ENCODE assay signal across 9 cellular contexts in genomic region chr12:11170810-11171144, GRCh38. TPM values are rescaled to one million over a fixed set of nuclear protein-coding genes. Genes with fewer than 3 reads are reported as not detected.
DNase-seq lines count a peak whose midpoint lies in the region; ATAC-seq, FAIRE-seq and TF ChIP-seq lines count a peak whose summit lies in the region.
"Had no signal": no experiment of that assay in that cellular context is flagged by ENCODE, and none has a peak within 500 bp of the region (broad histone marks: within the 10 kb centered on the region; RNA-seq: fewer than 3 reads in every experiment).

No MANE protein-coding gene starts in this region.

- peak overlapping the region; percentile 100 for H3K27ac Mint-ChIP-seq in activated naive CD8-positive, alpha-beta T cell treated with anti-CD3 and anti-CD28 coated beads, Interleukin-2, amount 10 ng/mL, durations not matched to agents 7 days and 5 days

- TF ChIP-seq EP300 in SK-N-SH (IDR thresholded peaks at IDR 0.05; ENCODE audit: borderline replicate concordance in 1 of 2, low read depth in 1 of 2, low read length in 1 of 2), result no peak

- H3K36me3 Mint-ChIP-seq in activated naive CD8-positive, alpha-beta T cell treated with anti-CD3 and anti-CD28 coated beads, Interleukin-2, amount 10 ng/mL, durations not matched to agents 7 days and 5 days, result peaks cover 55% of the 10 kb centered on the region

- peak overlapping the region; percentile 64; the same call in 1 of the 2 replicates for H2AFZ ChIP-seq in SK-N-SH (ENCODE audit: low read depth)

- H4K20me1 ChIP-seq in SK-N-SH (ENCODE audit: insufficient read depth), result peaks cover 25% of the 10 kb centered on the region; the same call in 1 of the 2 replicates

- peaks cover 94% of the 10 kb centered on the region for H3K79me2 ChIP-seq in SK-N-SH (ENCODE audit: insufficient read depth)

- H3K4me1 ChIP-seq in SK-N-SH (ENCODE audit: control insufficient read depth in 1 of 2, insufficient read depth in 2 of 2, low read depth in 1 of 2, low read length in 1 of 2) (peaks cover 17 to 29% of the 10 kb centered on the region in 2 experiments; a peak in 3 of 4 replicates), kidney (ENCODE audit: control insufficient read depth in 1 of 2, insufficient read depth in 1 of 2, low read depth in 1 of 2, low read length in 2 of 2) (peaks cover 7 to 18% of the 10 kb centered on the region in 2 donors)

- intact Hi-C loops in kidney (cut with DNase I), result no loop called here

- peak overlapping the region; percentile 67 to 94 for H3K4me3 ChIP-seq in SK-N-SH (ENCODE audit: low read depth in 2 of 2, low read length in 1 of 2)
- H3K4me3 ChIP-seq in kidney (ENCODE audit: low read length in 2 of 2), result peak overlapping the region; percentile 83 to 84

- no peaks in the 10 kb centered on the region for H3K9me2 ChIP-seq in SK-N-SH

- POLR2A ChIA-PET in SK-N-SH (lab: Yijun Ruan, JAX), result interaction anchor here (0.6 to 1.9 kb wide), 6 partner anchors 8 to 557 kb away, joined by 3 to 7 read pairs (median 4); no protein-coding TSS in a partner anchor
- POLR2A ChIA-PET in activated naive CD8-positive, alpha-beta T cell treated with anti-CD3 and anti-CD28 coated beads, Interleukin-2, amount 10 ng/mL, durations not matched to agents 7 days and 5 days (lab: Charles Lee), result interaction anchor here (0.8 to 2.4 kb wide), 8 partner anchors 10 to 1187 kb away, joined by 3 to 17 read pairs (median 7); partner anchors contain the start of genes BORCS5, MAGOHB and PRR4

- no peaks in the 10 kb centered on the region for H3K27me3 ChIP-seq in SK-N-SH (ENCODE audit: insufficient read depth)

- H3K27ac ChIP-seq in SK-N-SH (ENCODE audit: low read depth in 2 of 2, low read length in 1 of 2) (peak overlapping the region; percentile 76 to 98), kidney (ENCODE audit: low read depth in 2 of 2, low read length in 2 of 2) (peak overlapping the region; percentile 79 to 92), substantia nigra (ENCODE audit: low read depth, low read length, poor library complexity, severe bottlenecking) (peak overlapping the region; percentile 82)

- 2% methylated on average over 4 of the region's 4 CpGs for WGBS in SK-N-SH (ENCODE audit: low lambda C conversion rate)

- H3K4me3 Mint-ChIP-seq in activated naive CD8-positive, alpha-beta T cell treated with anti-CD3 and anti-CD28 coated beads, Interleukin-2, amount 10 ng/mL, durations not matched to agents 7 days and 5 days, result peak overlapping the region; percentile 98

- FAIRE-seq in kidney (lab: Jason Lieb, UNC), result no peak

- H3K9me3 ChIP-seq in SK-N-SH, result no peaks in the 10 kb centered on the region
- H3K9me3 ChIP-seq in kidney (ENCODE audit: control insufficient read depth in 1 of 2, low read length in 2 of 2), result no peaks in the 10 kb centered on the region

- DNase-seq in SK-N-SH (no peak), kidney (no peak), substantia nigra (lab: John Stamatoyannopoulos, UW) (no peak), COR-L47 (lab: John Stamatoyannopoulos, UW) (no peak), KG1 (lab: John Stamatoyannopoulos, UW) (no peak), RPMI8226 (no peak)
- no peak for DNase-seq in activated naive CD8-positive, alpha-beta T cell treated with anti-CD3 and anti-CD28 coated beads, Interleukin-2, amount 10 ng/mL, durations not matched to agents 7 days and 5 days

- H3K36me3 ChIP-seq in SK-N-SH (replicated peaks in 1 of 2; ENCODE audit: control insufficient read depth in 1 of 2, insufficient read depth in 2 of 2, low read length in 1 of 2) (peaks cover 19 to 28% of the 10 kb centered on the region in 2 experiments), kidney (ENCODE audit: control insufficient read depth in 1 of 2, insufficient read depth in 2 of 2, low read length in 2 of 2) (peaks cover 0 to 3% of the 10 kb centered on the region in 2 donors)

- H3K4me1 Mint-ChIP-seq in activated naive CD8-positive, alpha-beta T cell treated with anti-CD3 and anti-CD28 coated beads, Interleukin-2, amount 10 ng/mL, durations not matched to agents 7 days and 5 days, result peaks cover 35% of the 10 kb centered on the region

- ATAC-seq in SK-N-SH treated with all-trans-retinoic acid at 6 μM for 48 hours, result no peak
- no peak for ATAC-seq in activated naive CD8-positive, alpha-beta T cell treated with anti-CD3 and anti-CD28 coated beads, Interleukin-2, amount 10 ng/mL, durations not matched to agents 7 days and 5 days (ENCODE audit: low read depth)

- peaks cover 3% of the 10 kb centered on the region for H3F3A ChIP-seq in SK-N-SH (replicated peaks; ENCODE audit: insufficient read depth)

- CTCF ChIA-PET in SK-N-SH (lab: Yijun Ruan, JAX), result interaction anchor here (1.0 kb wide), 1 partner anchor 432 kb away, joined by 3 read pairs; no protein-coding TSS in a partner anchor

- no peaks in the 10 kb centered on the region for H3K27me3 Mint-ChIP-seq in activated naive CD8-positive, alpha-beta T cell treated with anti-CD3 and anti-CD28 coated beads, Interleukin-2, amount 10 ng/mL, durations not matched to agents 7 days and 5 days

- no peak for TF ChIP-seq CTCF in SK-N-SH (IDR thresholded peaks at IDR 0.05)
- TF ChIP-seq CTCF in kidney (IDR thresholded peaks at IDR 0.05; ENCODE audit: borderline replicate concordance, extremely low read depth, insufficient read depth), result no peak

- H3K9ac ChIP-seq in SK-N-SH, result peak overlapping the region; percentile 73
- H3K9ac ChIP-seq in kidney (ENCODE audit: low read length in 2 of 2), result peak overlapping the region; percentile 62 to 68

- no peak for TF ChIP-seq RAD21 in SK-N-SH (IDR thresholded peaks at IDR 0.05; ENCODE audit: low read length)

- H3K4me2 ChIP-seq in SK-N-SH, result peak overlapping the region; percentile 79

- H3K9me3 Mint-ChIP-seq in activated naive CD8-positive, alpha-beta T cell treated with anti-CD3 and anti-CD28 coated beads, Interleukin-2, amount 10 ng/mL, durations not matched to agents 7 days and 5 days, result no peaks in the 10 kb centered on the region

TF ChIP-seq in SK-N-SH, 30 proteins besides CTCF, POLR2A, EP300 and RAD21:
- no peak for TF ChIP-seq SIN3A (IDR thresholded peaks at IDR 0.05; ENCODE audit: borderline replicate concordance, low read depth, low read length)
- TF ChIP-seq MXI1 (IDR thresholded peaks at IDR 0.05; ENCODE audit: low read depth, low read length), result peak; percentile 39; the same call in 1 of the 2 replicates

TF ChIP-seq in SK-N-SH treated with all-trans-retinoic acid at 6 μM for 48 hours, 23 proteins besides CTCF, POLR2A, EP300 and RAD21:
- TF ChIP-seq CREB5 (CRISPR knock-in tag; IDR thresholded peaks at IDR 0.05; ENCODE audit: low read depth) (no peak), ZFP3 (CRISPR knock-in tag; IDR thresholded peaks at IDR 0.05) (no peak)

RNA-seq across cellular contexts. Expression of gene SMIM10L1, which starts 0.2 kb away (rescaled TPM):
- polyA plus RNA-seq in SK-N-SH (2012; rRNA removed) (3.5 and 4.3 TPM in 2 replicates), kidney (ENCODE audit: insufficient read depth, low read depth, low replicate concordance) (12.5 TPM)
- 4.9 and 6.2 TPM in 2 replicates for polyA plus RNA-seq in SK-N-SH (2012; cell fraction: cytosol; rRNA removed)
- 2.3 and 3.7 TPM in 2 replicates for polyA plus RNA-seq in SK-N-SH (2012; cell fraction: nucleus; rRNA removed)
- total RNA-seq in activated naive CD8-positive, alpha-beta T cell treated with anti-CD3 and anti-CD28 coated beads, Interleukin-2, amount 10 ng/mL, durations not matched to agents 7 days and 5 days, result 10 to 100 TPM; 10.1 to 10.3 TPM
- total RNA-seq in kidney, result 9.9 TPM

RNA-seq across cellular contexts. Expression of gene TAS2R42, which starts 16.0 kb away (rescaled TPM):
- polyA plus RNA-seq in SK-N-SH (2012; rRNA removed) (not detected in 2 replicates), kidney (ENCODE audit: insufficient read depth, low read depth, low replicate concordance) (not detected)
- not detected in 2 replicates for polyA plus RNA-seq in SK-N-SH (2012; cell fraction: cytosol; rRNA removed)
- polyA plus RNA-seq in SK-N-SH (2012; cell fraction: nucleus; rRNA removed), result not detected in 2 replicates
- total RNA-seq in activated naive CD8-positive, alpha-beta T cell treated with anti-CD3 and anti-CD28 coated beads, Interleukin-2, amount 10 ng/mL, durations not matched to agents 7 days and 5 days, result not detected
- total RNA-seq in kidney, result not detected
- total RNA-seq: A172 had no signal

RNA-seq across cellular contexts. Expression of gene TAS2R30, which starts 36.3 kb away (rescaled TPM):
- polyA plus RNA-seq in SK-N-SH (2012; rRNA removed) (0.05 and 0.08 TPM in 2 replicates), kidney (ENCODE audit: insufficient read depth, low read depth, low replicate concordance) (not detected)
- polyA plus RNA-seq in SK-N-SH (2012; cell fraction: cytosol; rRNA removed), result not detected in 2 replicates
- 0.12 and 0.37 TPM in 2 replicates for polyA plus RNA-seq in SK-N-SH (2012; cell fraction: nucleus; rRNA removed)
- total RNA-seq in activated naive CD8-positive, alpha-beta T cell treated with anti-CD3 and anti-CD28 coated beads, Interleukin-2, amount 10 ng/mL, durations not matched to agents 7 days and 5 days, result 1 to 10 TPM; 3.1 to 3.3 TPM
- total RNA-seq in kidney, result 4.0 TPM
